Comparison of ENCODE assay signal across 1 cellular context in genomic region chr6:43181942-43182860, GRCh38.
TF ChIP-seq lines count a peak whose summit lies in the region.

CUL9 (plus strand) TSS chr6:43182196; CDS start chr6:43184311, 2,115 bp downstream.

TF ChIP-seq in K562, 482 proteins besides CTCF, POLR2A, EP300 and RAD21 (continued from another document):
- TF ChIP-seq MBD1 (CRISPR knock-in tag; IDR thresholded peaks at IDR 0.05) (no peak), CHAMP1 (IDR thresholded peaks at IDR 0.05) (no peak), NCOA6 (IDR thresholded peaks at IDR 0.05) (no peak), MTA3 (IDR thresholded peaks at IDR 0.05; ENCODE audit: borderline replicate concordance) (peak; percentile 99), CREB3L1 (IDR thresholded peaks at IDR 0.05; ENCODE audit: borderline replicate concordance, low read depth) (peak; percentile 81), MYNN (IDR thresholded peaks at IDR 0.05) (no peak; the same call in 1 of the 2 replicates), MYNN (CRISPR knock-in tag; IDR thresholded peaks at IDR 0.05) (no peak), TSC22D4 (tag; IDR thresholded peaks at IDR 0.05) (no peak), ZNF140 (CRISPR knock-in tag; IDR thresholded peaks at IDR 0.05) (no peak), MAZ (CRISPR knock-in tag; conservative IDR thresholded peaks at IDR 0.05 in 1 of 2, IDR thresholded peaks at IDR 0.05 in 1 of 2) (peak; percentile 78 to 95), PKNOX1 (IDR thresholded peaks at IDR 0.05) (0 out of 2 replicates have a peak, but pooled peaks have one; percentile 14), STAT5A (IDR thresholded peaks at IDR 0.05; ENCODE audit: borderline replicate concordance, low read length) (no peak), ZBTB5 (IDR thresholded peaks at IDR 0.05) (0 out of 2 replicates have a peak, but pooled peaks have one; percentile 18), ARID1B (IDR thresholded peaks at IDR 0.05) (peak; percentile 56), RNF2 (IDR thresholded peaks at IDR 0.05) (peak; percentile 70), NCOA2 (IDR thresholded peaks at IDR 0.05; ENCODE audit: partially characterized antibody in 2 of 2) (no peak), HNRNPL (IDR thresholded peaks at IDR 0.05; ENCODE audit: low read depth, low read length) (peak; percentile 84), NFIC (IDR thresholded peaks at IDR 0.05) (peak; percentile 79), TAF7 (tag; IDR thresholded peaks at IDR 0.05) (peak; percentile 45; the same call in 1 of the 2 replicates), MTA2 (IDR thresholded peaks at IDR 0.05; ENCODE audit: low read depth) (no peak), MYC (IDR thresholded peaks at IDR 0.05; ENCODE audit: low read depth, low read length) (peak; percentile 93), MYC (CRISPR knock-in tag; IDR thresholded peaks at IDR 0.05; ENCODE audit: borderline replicate concordance, low read depth) (no peak; the same call in 1 of the 2 replicates), PBX2 (CRISPR knock-in tag; IDR thresholded peaks at IDR 0.05; ENCODE audit: low read depth) (no peak), PBX2 (tag; conservative IDR thresholded peaks at IDR 0.05; ENCODE audit: low read depth) (no peak), ATF4 (CRISPR knock-in tag; IDR thresholded peaks at IDR 0.05) (0 out of 2 replicates have a peak, but pooled peaks have one; percentile 33), CBX5 (IDR thresholded peaks at IDR 0.05; ENCODE audit: borderline replicate concordance, low read depth) (no peak), POLR3G (IDR thresholded peaks at IDR 0.05; ENCODE audit: extremely low read depth, insufficient read length, insufficient replicate concordance) (no peak), ZNF217 (CRISPR knock-in tag; IDR thresholded peaks at IDR 0.05) (peak; percentile 84; the same call in 1 of the 2 replicates), SMAD1 (IDR thresholded peaks at IDR 0.05; ENCODE audit: low read depth, low read length, partially characterized antibody) (no peak), ZKSCAN3 (CRISPR knock-in tag; IDR thresholded peaks at IDR 0.05) (no peak), ZBTB12 (CRISPR knock-in tag; IDR thresholded peaks at IDR 0.05) (no peak), HBP1 (CRISPR knock-in tag; IDR thresholded peaks at IDR 0.05) (peak; percentile 70; the same call in 1 of the 2 replicates), ESRRA (IDR thresholded peaks at IDR 0.05; ENCODE audit: borderline replicate concordance, low read depth) (peak; percentile 78), HMGN3 (IDR thresholded peaks at IDR 0.05; ENCODE audit: borderline replicate concordance, extremely low read depth, insufficient read length, low read depth, low read length) (peak; percentile 96), PHF21A (IDR thresholded peaks at IDR 0.05; ENCODE audit: borderline replicate concordance, low read depth) (0 out of 2 replicates have a peak, but pooled peaks have one; percentile 26), ELF2 (CRISPR knock-in tag; IDR thresholded peaks at IDR 0.05) (peak; percentile 97), SUPT5H (IDR thresholded peaks at IDR 0.05) (peak; percentile 78), E2F5 (CRISPR knock-in tag; IDR thresholded peaks at IDR 0.05) (peak; percentile 96), TRIM24 (IDR thresholded peaks at IDR 0.05) (0 out of 4 replicates have a peak, but pooled peaks of 1 of the 2 experiments have one; percentile 16), RFX5 (IDR thresholded peaks at IDR 0.05; ENCODE audit: low read depth, low read length) (no peak), KDM1A (IDR thresholded peaks at IDR 0.05) (peak in 1 of 2 experiments; percentile 40; a peak in 3 of 4 replicates), TFE3 (CRISPR knock-in tag; IDR thresholded peaks at IDR 0.05) (no peak), NFIX (CRISPR knock-in tag; IDR thresholded peaks at IDR 0.05; ENCODE audit: low read depth) (no peak), TFAP4 (CRISPR knock-in tag; IDR thresholded peaks at IDR 0.05; ENCODE audit: borderline replicate concordance) (peak; percentile 92)
